28 cellular contexts compared by ENCODE assay signal in genomic region chrX:97525981-97526380, GRCh38.
"Had no signal": no experiment of that assay in that cellular context is flagged by ENCODE, and none has a peak within 500 bp of the region (broad histone marks: within the 10 kb centered on the region; RNA-seq: fewer than 3 reads in every experiment).

No MANE protein-coding gene starts in this region.

- H3K4me1 ChIP-seq: left lung, lower lobe of right lung, pancreas, prostate gland, stomach, suprapubic skin, tibial nerve, upper lobe of right lung had no signal

- DNase-seq: hypothalamus; immature natural killer cell; kidney; left colon; left lung; lower lobe of right lung; mammary epithelial cell; mesenchymal stem cell; nucleus accumbens; pancreas; posterior cingulate gyrus; retina; right cardiac atrium; stimulated activated CD4-positive, alpha-beta T cell treated with anti-CD3 and anti-CD28 coated beads, Interleukin-12 subunit alpha, Interleukin-12 subunit beta, amount 100 ng/mL, for 4 hours; stimulated activated CD4-positive, alpha-beta T cell treated with anti-CD3 and anti-CD28 coated beads, Interleukin-15, amount 100 ng/mL, for 24 hours; stimulated activated CD4-positive, alpha-beta T cell treated with anti-CD3 and anti-CD28 coated beads, Interleukin-2, amount 100 ng/mL, for 24 hours; stimulated activated CD4-positive, alpha-beta T cell treated with anti-CD3 and anti-CD28 coated beads, Interleukin-4, amount 100 ng/mL, for 1 hour; stimulated activated naive B cell treated with anti-CD40 and anti-IgM and Interleukin-4, amounts not matched to agents 10 μg/mL and 1 μg/mL and 100 μg/mL, for 72 hours; stimulated activated naive CD8-positive, alpha-beta T cell treated with anti-CD3 and anti-CD28 coated beads, Interleukin-15, Interleukin-2, amounts not matched to agents 100 U/mL and 50 U/mL, for 24 hours; stomach; upper lobe of right lung had no signal

- ATAC-seq: left colon; left lung; lower lobe of right lung; naive thymus-derived CD8-positive, alpha-beta T cell; pancreas; right cardiac atrium; sciatic nerve; stimulated activated naive B cell treated with anti-CD40 and anti-IgM and Interleukin-4, amounts not matched to agents 10 μg/mL and 1 μg/mL and 100 μg/mL, for 72 hours; stimulated activated naive CD8-positive, alpha-beta T cell treated with anti-CD3 and anti-CD28 coated beads, Interleukin-15, Interleukin-2, amounts not matched to agents 100 U/mL and 50 U/mL, for 24 hours; upper lobe of right lung had no signal

- H3K4me3 ChIP-seq: left lung, lower lobe of right lung, pancreas, prostate gland, skin epidermis, stomach, suprapubic skin, thoracic aorta, tibial nerve, upper lobe of right lung had no signal

- H3K27me3 ChIP-seq: left lung, pancreas, stomach, suprapubic skin, tibial nerve, upper lobe of right lung had no signal

- H3K9me3 ChIP-seq: pancreas, prostate gland, suprapubic skin, upper lobe of right lung had no signal

- H3K36me3 ChIP-seq: left lung, lower lobe of right lung, pancreas, prostate gland, stomach, suprapubic skin, thoracic aorta, tibial nerve, upper lobe of right lung had no signal

- H3K27ac ChIP-seq: left lung, lower lobe of right lung, pancreas, prostate gland, skin epidermis, stomach, suprapubic skin, thoracic aorta, tibial nerve, upper lobe of right lung had no signal
